ENCODE assay signal across 8 cellular contexts in genomic region chr1:15323351-15323988, GRCh38.
DNase-seq lines count a peak whose midpoint lies in the region; ATAC-seq and TF ChIP-seq lines count a peak whose summit lies in the region.

No MANE protein-coding gene starts in this region.

- TF ChIP-seq CTCF in LNCaP clone FGC (IDR thresholded peaks at IDR 0.05; ENCODE audit: control insufficient read depth, extremely low read depth, insufficient read depth): peak; percentile 74
- TF ChIP-seq CTCF in gastroesophageal sphincter (IDR thresholded peaks at IDR 0.05): peak; percentile 95 to 98 (median 98)
- peak; percentile 99 for TF ChIP-seq CTCF in osteoblast (IDR thresholded peaks at IDR 0.05; ENCODE audit: extremely low read depth, low read depth, low read length)
- TF ChIP-seq CTCF in testis (IDR thresholded peaks at IDR 0.05): peak; percentile 96 to 98 (median 97)

- H3K4me3 ChIP-seq in LNCaP clone FGC (ENCODE audit: low read depth, low read length) (peak overlapping the region; percentile 48), SJSA1 (no peak overlapping the region), gastroesophageal sphincter (no peak overlapping the region), osteoblast (ENCODE audit: insufficient read depth, low read length) (peak overlapping the region; percentile 18), testis (no peak overlapping the region)

- no peaks in the 10 kb centered on the region for H3K79me2 ChIP-seq in osteoblast (ENCODE audit: insufficient read depth, low read length)

- no peaks in the 10 kb centered on the region for H4K20me1 ChIP-seq in osteoblast (ENCODE audit: insufficient read depth, low read length)

- ATAC-seq in gastroesophageal sphincter (peak; percentile 81), GM19463 (IDR thresholded peaks at IDR 0.05; ENCODE audit: unreplicated experiment) (no peak)

- TF ChIP-seq POLR2A in gastroesophageal sphincter (IDR thresholded peaks at IDR 0.05) (no peak), testis (IDR thresholded peaks at IDR 0.05) (no peak)

- H3K36me3 ChIP-seq in SJSA1 (no peaks in the 10 kb centered on the region), gastroesophageal sphincter (no peaks in the 10 kb centered on the region), osteoblast (ENCODE audit: insufficient read depth, low read length) (no peaks in the 10 kb centered on the region), testis (ENCODE audit: low read depth, missing control alignments) (no peaks in the 10 kb centered on the region)

- H3K27me3 ChIP-seq in SJSA1 (replicated peaks) (no peaks in the 10 kb centered on the region), gastroesophageal sphincter (no peaks in the 10 kb centered on the region), osteoblast (ENCODE audit: insufficient read depth, low read length) (no peaks in the 10 kb centered on the region), testis (no peaks in the 10 kb centered on the region)

- intact Hi-C loops in testis (cut with DNase I; ENCODE audit: low total_unique reads): no loop called here

- H3K4me1 ChIP-seq in SJSA1 (replicated peaks): peaks cover 33% of the 10 kb centered on the region
- peaks cover 0 to 26% (median 3%) of the 10 kb centered on the region in 3 donors for H3K4me1 ChIP-seq in gastroesophageal sphincter
- H3K4me1 ChIP-seq in osteoblast (ENCODE audit: insufficient read depth, low read length): peaks cover 13% of the 10 kb centered on the region
- peaks cover 10% of the 10 kb centered on the region for H3K4me1 ChIP-seq in testis

- H2AFZ ChIP-seq in osteoblast (ENCODE audit: low read length): peak overlapping the region; percentile 60

- 31 to 67% methylated on average over 3 to 11 of the region's 15 CpGs for WGBS in gastroesophageal sphincter (ENCODE audit: low coverage in 1 of 2), 2 donors
- WGBS in testis, 2 donors: 33 to 37% methylated on average over 15 of the region's 15 CpGs

- H3K4me2 ChIP-seq in osteoblast (ENCODE audit: insufficient read depth, low read length): peak overlapping the region; percentile 61

- DNase-seq in ELR (ENCODE audit: low read depth) (peak; percentile 78), LNCaP clone FGC (ENCODE audit: low read depth) (no peak), SJSA1 (ENCODE audit: low read depth in 1 of 2, low spot score in 2 of 2) (peak; percentile 80 to 81), osteoblast (ENCODE audit: insufficient read length, low spot score, missing footprints) (peak; percentile 93), testis (peak; percentile 91)
- peak; percentile 61 for DNase-seq in activated gamma-delta T cell treated with anti-CD3 and anti-CD28 coated beads, Interleukin-2, amount 50 U/mL, for 16 hours (ENCODE audit: low read depth)

- no peak for TF ChIP-seq EP300 in gastroesophageal sphincter (IDR thresholded peaks at IDR 0.05)

- H3K27ac ChIP-seq in SJSA1 (no peak overlapping the region), gastroesophageal sphincter (no peak overlapping the region), osteoblast (ENCODE audit: low read depth, low read length) (no peak overlapping the region), testis (peak overlapping the region in 1 of 2 donors; percentile 8)

- no peaks in the 10 kb centered on the region for H3K9me3 ChIP-seq in SJSA1 (replicated peaks)
- peaks cover 0 to 6% (median 0%) of the 10 kb centered on the region in 3 donors for H3K9me3 ChIP-seq in gastroesophageal sphincter
- no peaks in the 10 kb centered on the region for H3K9me3 ChIP-seq in osteoblast (ENCODE audit: low read depth, low read length)
- no peaks in the 10 kb centered on the region for H3K9me3 ChIP-seq in testis

Comparison
In these comparisons a context has a peak if more than half of its experiments do, and no peak if none do; other contexts are left out.
1. H3K4me3 ChIP-seq: peak in LNCaP clone FGC (single experiment) and osteoblast (single experiment); none in SJSA1 (single experiment), gastroesophageal sphincter (0 of 2) and testis (0 of 2).
2. Peak in every context shown above with its lines, with median percentiles within 50 percentile points of each other: CTCF ChIP-seq.